Comparison of ENCODE assay signal across 8 cellular contexts in genomic region chr21:45128613-45129226, GRCh38. TPM values are rescaled to one million over a fixed set of nuclear protein-coding genes. Genes with fewer than 3 reads are reported as not detected.
DNase-seq lines count a peak whose midpoint lies in the region; ATAC-seq and TF ChIP-seq lines count a peak whose summit lies in the region.

No MANE protein-coding gene starts in this region.

- H3K4me1 Mint-ChIP-seq in progenitor cell of endocrine pancreas (ENCODE audit: low read depth), result no peaks in the 10 kb centered on the region

- intact Hi-C loops in upper lobe of right lung (cut with DNase I), result no loop called here

- DNase-seq in DMS79 treated with DMSO at 0.1 percent for 48 hours (lab: John Stamatoyannopoulos, UW), result peak; percentile 48
- peak; percentile 49 for DNase-seq in KG1 (lab: John Stamatoyannopoulos, UW)
- peak; percentile 78 for DNase-seq in SK-MEL-5 (ENCODE audit: low read depth, low spot score)
- DNase-seq in activated naive CD4-positive, alpha-beta T cell treated with Interleukin-2 at 50 U/mL for 16 hours, result peak; percentile 79
- DNase-seq in glomerular visceral epithelial cell (ENCODE audit: extremely low spot score), result peak; percentile 85
- peak; percentile 37 for DNase-seq in progenitor cell of endocrine pancreas (ENCODE audit: low spot score, unreplicated experiment)
- peak; percentile 88 for DNase-seq in upper lobe of right lung

- peaks cover 49% of the 10 kb centered on the region for H3K4me1 ChIP-seq in upper lobe of right lung

- in situ Hi-C loops in SK-MEL-5 (cut with HindIII; ENCODE audit: low pct_unique_long_range_greater_than_20kb, low sequenced_read_pairs), result no loop called here

- peak; percentile 96 for ATAC-seq in upper lobe of right lung
- no peak for ATAC-seq in GM21423 (IDR thresholded peaks at IDR 0.05; ENCODE audit: unreplicated experiment)

- H3K9me3 Mint-ChIP-seq in progenitor cell of endocrine pancreas (ENCODE audit: low read depth), result no peaks in the 10 kb centered on the region

- H3K4me3 Mint-ChIP-seq in progenitor cell of endocrine pancreas (ENCODE audit: low read depth), result no peak overlapping the region

- H3K36me3 ChIP-seq in upper lobe of right lung, result no peaks in the 10 kb centered on the region

- H3K27ac ChIP-seq in upper lobe of right lung, result no peak overlapping the region

- H3K27me3 ChIP-seq in upper lobe of right lung, result no peaks in the 10 kb centered on the region

- no peaks in the 10 kb centered on the region for H3K9me3 ChIP-seq in upper lobe of right lung

- H3K4me3 ChIP-seq in upper lobe of right lung, result no peak overlapping the region

- no peaks in the 10 kb centered on the region for H3K27me3 Mint-ChIP-seq in progenitor cell of endocrine pancreas

- H3K27ac Mint-ChIP-seq in progenitor cell of endocrine pancreas, result no peak overlapping the region

- TF ChIP-seq CTCF in progenitor cell of endocrine pancreas (IDR thresholded peaks at IDR 0.05; ENCODE audit: unreplicated experiment) (peak; percentile 74), upper lobe of right lung (IDR thresholded peaks at IDR 0.05) (peak; percentile 86)

- H3K36me3 Mint-ChIP-seq in progenitor cell of endocrine pancreas (ENCODE audit: insufficient read depth), result no peaks in the 10 kb centered on the region

RNA-seq across cellular contexts. Expression of gene ADARB1, which starts 54.3 kb away (rescaled TPM):
- 8.3 and 13.1 TPM in 2 replicates for total RNA-seq in SK-MEL-5 (2014; rRNA removed; shearing (Covaris generic))
- polyA plus RNA-seq in SK-MEL-5 (2015; cell fraction: cytosol; rRNA removed), result 8.3 and 12.4 TPM in 2 replicates
- polyA plus RNA-seq in SK-MEL-5 (2015; cell fraction: nucleus; rRNA removed), result 49.5 and 65.9 TPM in 2 replicates
- total RNA-seq in progenitor cell of endocrine pancreas, result 17.0 and 19.1 TPM in 2 replicates
- total RNA-seq in upper lobe of right lung, result 73.6 TPM

Comparison
In these comparisons a context has a peak if more than half of its experiments do, and no peak if none do; other contexts are left out.
1. DNase-seq: peak in every context shown above with its lines; median percentile 88 in upper lobe of right lung; 85 in glomerular visceral epithelial cell; 79 in activated naive CD4-positive, alpha-beta T cell treated with Interleukin-2 at 50 U/mL for 16 hours; 78 in SK-MEL-5; 49 in KG1; 48 in DMS79 treated with DMSO at 0.1 percent for 48 hours; 37 in progenitor cell of endocrine pancreas.